ENCODE assay signal across 1 cellular context in the genomic region with DNA sequence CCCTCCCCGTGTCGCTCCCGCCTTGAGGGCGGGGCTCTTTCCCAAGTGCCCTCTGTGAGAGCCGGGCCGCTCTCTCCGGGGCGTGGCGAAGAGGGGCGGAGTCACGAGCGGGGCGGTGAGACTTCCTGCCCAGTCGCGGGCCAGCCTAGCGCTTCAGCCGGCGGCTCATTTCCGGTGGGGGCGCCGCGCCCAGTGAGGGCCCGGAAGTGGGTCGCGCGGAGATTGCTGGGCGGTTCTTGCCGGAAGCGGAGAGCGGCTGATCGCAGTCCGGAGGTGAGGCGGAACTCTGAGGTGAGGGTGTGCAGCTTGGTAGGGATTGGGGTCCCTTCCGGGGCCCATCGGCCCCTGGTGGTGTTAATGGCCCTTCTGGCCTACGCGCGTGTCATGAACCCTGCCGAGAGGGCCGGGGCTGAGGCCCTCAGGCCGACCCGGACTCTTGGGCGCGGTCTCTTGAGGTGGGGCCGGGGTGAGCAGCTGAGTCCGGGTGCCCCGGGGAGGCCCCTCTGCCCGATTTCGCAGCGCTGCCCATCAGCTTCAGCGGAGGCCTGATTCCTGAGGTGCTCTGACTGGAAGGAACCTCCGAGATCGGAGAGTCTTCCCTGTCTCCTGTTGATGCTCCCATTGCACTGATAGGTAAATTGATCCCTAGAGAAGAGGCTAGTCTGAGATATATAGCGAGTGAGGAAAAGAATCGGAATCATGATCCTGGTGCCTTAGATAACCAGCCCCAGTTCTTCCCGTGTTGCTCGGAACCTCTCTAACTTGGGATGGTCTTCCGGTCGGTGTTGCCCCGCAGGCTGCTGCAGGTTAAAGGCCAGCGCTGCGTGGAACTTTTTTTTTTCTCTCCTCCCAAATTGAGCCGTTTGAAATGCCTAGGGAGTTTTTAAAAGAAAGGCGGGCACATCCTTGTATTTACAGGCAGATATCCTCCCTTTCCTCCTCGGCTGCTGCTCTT.
A peak's percentile ranks its signal among the peaks of the same experiment; 100 is the strongest.
TF ChIP-seq lines count a peak whose summit lies in the region.

CAP1 (plus strand) TSS at position 219 of the 955 bp plus-strand sequence. CDS start 18,618 bp downstream, outside the sequence.

TF ChIP-seq in K562, 482 proteins besides CTCF, POLR2A, EP300 and RAD21 (continued from another document and continues in another):
- TF ChIP-seq, protein P1, sequence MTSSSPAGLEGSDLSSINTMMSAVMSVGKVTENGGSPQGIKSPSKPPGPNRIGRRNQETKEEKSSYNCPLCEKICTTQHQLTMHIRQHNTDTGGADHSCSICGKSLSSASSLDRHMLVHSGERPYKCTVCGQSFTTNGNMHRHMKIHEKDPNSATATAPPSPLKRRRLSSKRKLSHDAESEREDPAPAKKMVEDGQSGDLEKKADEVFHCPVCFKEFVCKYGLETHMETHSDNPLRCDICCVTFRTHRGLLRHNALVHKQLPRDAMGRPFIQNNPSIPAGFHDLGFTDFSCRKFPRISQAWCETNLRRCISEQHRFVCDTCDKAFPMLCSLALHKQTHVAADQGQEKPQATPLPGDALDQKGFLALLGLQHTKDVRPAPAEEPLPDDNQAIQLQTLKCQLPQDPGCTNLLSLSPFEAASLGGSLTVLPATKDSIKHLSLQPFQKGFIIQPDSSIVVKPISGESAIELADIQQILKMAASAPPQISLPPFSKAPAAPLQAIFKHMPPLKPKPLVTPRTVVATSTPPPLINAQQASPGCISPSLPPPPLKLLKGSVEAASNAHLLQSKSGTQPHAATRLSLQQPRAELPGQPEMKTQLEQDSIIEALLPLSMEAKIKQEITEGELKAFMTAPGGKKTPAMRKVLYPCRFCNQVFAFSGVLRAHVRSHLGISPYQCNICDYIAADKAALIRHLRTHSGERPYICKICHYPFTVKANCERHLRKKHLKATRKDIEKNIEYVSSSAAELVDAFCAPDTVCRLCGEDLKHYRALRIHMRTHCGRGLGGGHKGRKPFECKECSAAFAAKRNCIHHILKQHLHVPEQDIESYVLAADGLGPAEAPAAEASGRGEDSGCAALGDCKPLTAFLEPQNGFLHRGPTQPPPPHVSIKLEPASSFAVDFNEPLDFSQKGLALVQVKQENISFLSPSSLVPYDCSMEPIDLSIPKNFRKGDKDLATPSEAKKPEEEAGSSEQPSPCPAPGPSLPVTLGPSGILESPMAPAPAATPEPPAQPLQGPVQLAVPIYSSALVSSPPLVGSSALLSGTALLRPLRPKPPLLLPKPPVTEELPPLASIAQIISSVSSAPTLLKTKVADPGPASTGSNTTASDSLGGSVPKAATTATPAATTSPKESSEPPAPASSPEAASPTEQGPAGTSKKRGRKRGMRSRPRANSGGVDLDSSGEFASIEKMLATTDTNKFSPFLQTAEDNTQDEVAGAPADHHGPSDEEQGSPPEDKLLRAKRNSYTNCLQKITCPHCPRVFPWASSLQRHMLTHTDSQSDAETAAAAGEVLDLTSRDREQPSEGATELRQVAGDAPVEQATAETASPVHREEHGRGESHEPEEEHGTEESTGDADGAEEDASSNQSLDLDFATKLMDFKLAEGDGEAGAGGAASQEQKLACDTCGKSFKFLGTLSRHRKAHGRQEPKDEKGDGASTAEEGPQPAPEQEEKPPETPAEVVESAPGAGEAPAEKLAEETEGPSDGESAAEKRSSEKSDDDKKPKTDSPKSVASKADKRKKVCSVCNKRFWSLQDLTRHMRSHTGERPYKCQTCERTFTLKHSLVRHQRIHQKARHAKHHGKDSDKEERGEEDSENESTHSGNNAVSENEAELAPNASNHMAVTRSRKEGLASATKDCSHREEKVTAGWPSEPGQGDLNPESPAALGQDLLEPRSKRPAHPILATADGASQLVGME (CRISPR knock-in tag; IDR thresholded peaks at IDR 0.05), result 0 out of 2 replicates have a peak, but pooled peaks have one; percentile 37
- TF ChIP-seq, protein P2, sequence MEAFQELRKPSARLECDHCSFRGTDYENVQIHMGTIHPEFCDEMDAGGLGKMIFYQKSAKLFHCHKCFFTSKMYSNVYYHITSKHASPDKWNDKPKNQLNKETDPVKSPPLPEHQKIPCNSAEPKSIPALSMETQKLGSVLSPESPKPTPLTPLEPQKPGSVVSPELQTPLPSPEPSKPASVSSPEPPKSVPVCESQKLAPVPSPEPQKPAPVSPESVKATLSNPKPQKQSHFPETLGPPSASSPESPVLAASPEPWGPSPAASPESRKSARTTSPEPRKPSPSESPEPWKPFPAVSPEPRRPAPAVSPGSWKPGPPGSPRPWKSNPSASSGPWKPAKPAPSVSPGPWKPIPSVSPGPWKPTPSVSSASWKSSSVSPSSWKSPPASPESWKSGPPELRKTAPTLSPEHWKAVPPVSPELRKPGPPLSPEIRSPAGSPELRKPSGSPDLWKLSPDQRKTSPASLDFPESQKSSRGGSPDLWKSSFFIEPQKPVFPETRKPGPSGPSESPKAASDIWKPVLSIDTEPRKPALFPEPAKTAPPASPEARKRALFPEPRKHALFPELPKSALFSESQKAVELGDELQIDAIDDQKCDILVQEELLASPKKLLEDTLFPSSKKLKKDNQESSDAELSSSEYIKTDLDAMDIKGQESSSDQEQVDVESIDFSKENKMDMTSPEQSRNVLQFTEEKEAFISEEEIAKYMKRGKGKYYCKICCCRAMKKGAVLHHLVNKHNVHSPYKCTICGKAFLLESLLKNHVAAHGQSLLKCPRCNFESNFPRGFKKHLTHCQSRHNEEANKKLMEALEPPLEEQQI (IDR thresholded peaks at IDR 0.05), result no peak
- no peak for TF ChIP-seq DLX4 (CRISPR knock-in tag; IDR thresholded peaks at IDR 0.05)
- TF ChIP-seq DACH1 (IDR thresholded peaks at IDR 0.05; ENCODE audit: partially characterized antibody), result no peak
- TF ChIP-seq ELF4 (CRISPR knock-in tag; IDR thresholded peaks at IDR 0.05), result peak; percentile 74; the same call in 1 of the 2 replicates
- TF ChIP-seq NFATC3 (IDR thresholded peaks at IDR 0.05), result no peak
- TF ChIP-seq, protein P3, sequence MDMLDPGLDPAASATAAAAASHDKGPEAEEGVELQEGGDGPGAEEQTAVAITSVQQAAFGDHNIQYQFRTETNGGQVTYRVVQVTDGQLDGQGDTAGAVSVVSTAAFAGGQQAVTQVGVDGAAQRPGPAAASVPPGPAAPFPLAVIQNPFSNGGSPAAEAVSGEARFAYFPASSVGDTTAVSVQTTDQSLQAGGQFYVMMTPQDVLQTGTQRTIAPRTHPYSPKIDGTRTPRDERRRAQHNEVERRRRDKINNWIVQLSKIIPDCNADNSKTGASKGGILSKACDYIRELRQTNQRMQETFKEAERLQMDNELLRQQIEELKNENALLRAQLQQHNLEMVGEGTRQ (CRISPR knock-in tag; IDR thresholded peaks at IDR 0.05), result peak; percentile 80
- 0 out of 2 replicates have a peak, but pooled peaks have one; percentile 26 for TF ChIP-seq ZBTB43 (CRISPR knock-in tag; IDR thresholded peaks at IDR 0.05)
- TF ChIP-seq, protein P4, sequence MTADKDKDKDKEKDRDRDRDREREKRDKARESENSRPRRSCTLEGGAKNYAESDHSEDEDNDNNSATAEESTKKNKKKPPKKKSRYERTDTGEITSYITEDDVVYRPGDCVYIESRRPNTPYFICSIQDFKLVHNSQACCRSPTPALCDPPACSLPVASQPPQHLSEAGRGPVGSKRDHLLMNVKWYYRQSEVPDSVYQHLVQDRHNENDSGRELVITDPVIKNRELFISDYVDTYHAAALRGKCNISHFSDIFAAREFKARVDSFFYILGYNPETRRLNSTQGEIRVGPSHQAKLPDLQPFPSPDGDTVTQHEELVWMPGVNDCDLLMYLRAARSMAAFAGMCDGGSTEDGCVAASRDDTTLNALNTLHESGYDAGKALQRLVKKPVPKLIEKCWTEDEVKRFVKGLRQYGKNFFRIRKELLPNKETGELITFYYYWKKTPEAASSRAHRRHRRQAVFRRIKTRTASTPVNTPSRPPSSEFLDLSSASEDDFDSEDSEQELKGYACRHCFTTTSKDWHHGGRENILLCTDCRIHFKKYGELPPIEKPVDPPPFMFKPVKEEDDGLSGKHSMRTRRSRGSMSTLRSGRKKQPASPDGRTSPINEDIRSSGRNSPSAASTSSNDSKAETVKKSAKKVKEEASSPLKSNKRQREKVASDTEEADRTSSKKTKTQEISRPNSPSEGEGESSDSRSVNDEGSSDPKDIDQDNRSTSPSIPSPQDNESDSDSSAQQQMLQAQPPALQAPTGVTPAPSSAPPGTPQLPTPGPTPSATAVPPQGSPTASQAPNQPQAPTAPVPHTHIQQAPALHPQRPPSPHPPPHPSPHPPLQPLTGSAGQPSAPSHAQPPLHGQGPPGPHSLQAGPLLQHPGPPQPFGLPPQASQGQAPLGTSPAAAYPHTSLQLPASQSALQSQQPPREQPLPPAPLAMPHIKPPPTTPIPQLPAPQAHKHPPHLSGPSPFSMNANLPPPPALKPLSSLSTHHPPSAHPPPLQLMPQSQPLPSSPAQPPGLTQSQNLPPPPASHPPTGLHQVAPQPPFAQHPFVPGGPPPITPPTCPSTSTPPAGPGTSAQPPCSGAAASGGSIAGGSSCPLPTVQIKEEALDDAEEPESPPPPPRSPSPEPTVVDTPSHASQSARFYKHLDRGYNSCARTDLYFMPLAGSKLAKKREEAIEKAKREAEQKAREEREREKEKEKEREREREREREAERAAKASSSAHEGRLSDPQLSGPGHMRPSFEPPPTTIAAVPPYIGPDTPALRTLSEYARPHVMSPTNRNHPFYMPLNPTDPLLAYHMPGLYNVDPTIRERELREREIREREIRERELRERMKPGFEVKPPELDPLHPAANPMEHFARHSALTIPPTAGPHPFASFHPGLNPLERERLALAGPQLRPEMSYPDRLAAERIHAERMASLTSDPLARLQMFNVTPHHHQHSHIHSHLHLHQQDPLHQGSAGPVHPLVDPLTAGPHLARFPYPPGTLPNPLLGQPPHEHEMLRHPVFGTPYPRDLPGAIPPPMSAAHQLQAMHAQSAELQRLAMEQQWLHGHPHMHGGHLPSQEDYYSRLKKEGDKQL (CRISPR knock-in tag; IDR thresholded peaks at IDR 0.05; ENCODE audit: borderline replicate concordance), result no peak
- 0 out of 2 replicates have a peak, but pooled peaks have one; percentile 9 for TF ChIP-seq TCF7 (IDR thresholded peaks at IDR 0.05; ENCODE audit: borderline replicate concordance)
- peak; percentile 75 for TF ChIP-seq ZNF384 (IDR thresholded peaks at IDR 0.05; ENCODE audit: low read depth, low read length)
- no peak for TF ChIP-seq SNIP1 (IDR thresholded peaks at IDR 0.05; ENCODE audit: low read depth)
- TF ChIP-seq PREB (CRISPR knock-in tag; IDR thresholded peaks at IDR 0.05), result 0 out of 2 replicates have a peak, but pooled peaks have one; percentile 43
- peak; percentile 82 for TF ChIP-seq FIP1L1 (IDR thresholded peaks at IDR 0.05; ENCODE audit: low read depth, low read length, poor library complexity, severe bottlenecking)
- TF ChIP-seq GABPA (tag; conservative IDR thresholded peaks at IDR 0.05; ENCODE audit: low read depth), result peak; percentile 99
- TF ChIP-seq PRPF4 (IDR thresholded peaks at IDR 0.05; ENCODE audit: insufficient read depth, low read depth, low read length, poor library complexity, severe bottlenecking), result peak; percentile 26
- peak in 1 of 2 experiments; percentile 86; a peak in 3 of 4 replicates for TF ChIP-seq MAZ (CRISPR knock-in tag; conservative IDR thresholded peaks at IDR 0.05 in 1 of 2, IDR thresholded peaks at IDR 0.05 in 1 of 2)
- no peak for TF ChIP-seq NR3C1 (CRISPR knock-in tag; IDR thresholded peaks at IDR 0.05)
- TF ChIP-seq ERF (CRISPR knock-in tag; IDR thresholded peaks at IDR 0.05), result peak; percentile 68; the same call in 1 of the 2 replicates
- peak; percentile 48; the same call in 1 of the 2 replicates for TF ChIP-seq DPF2 (IDR thresholded peaks at IDR 0.05)
- no peak for TF ChIP-seq ATF1 (CRISPR knock-in tag; IDR thresholded peaks at IDR 0.05)
- TF ChIP-seq ATF1 (tag; IDR thresholded peaks at IDR 0.05), result peak; percentile 47; the same call in 1 of the 2 replicates
- TF ChIP-seq BHLHE40 (IDR thresholded peaks at IDR 0.05; ENCODE audit: low read length), result peak; percentile 36; the same call in 1 of the 2 replicates
- TF ChIP-seq ZNF644 (tag; IDR thresholded peaks at IDR 0.05; ENCODE audit: low read depth), result no peak
- TF ChIP-seq TFAM (CRISPR knock-in tag; conservative IDR thresholded peaks at IDR 0.05), result no peak
- no peak for TF ChIP-seq HMGN3 (IDR thresholded peaks at IDR 0.05; ENCODE audit: borderline replicate concordance, extremely low read depth, insufficient read length, low read depth, low read length)
- TF ChIP-seq SAFB2 (IDR thresholded peaks at IDR 0.05; ENCODE audit: borderline replicate concordance, low read depth, low read length, severe bottlenecking), result no peak
- no peak for TF ChIP-seq BRF2 (IDR thresholded peaks at IDR 0.05; ENCODE audit: borderline replicate concordance, insufficient read depth, insufficient read length)
- TF ChIP-seq ZSCAN29 (IDR thresholded peaks at IDR 0.05), result no peak
- no peak for TF ChIP-seq ZC3H4 (CRISPR knock-in tag; IDR thresholded peaks at IDR 0.05; ENCODE audit: borderline replicate concordance)
- TF ChIP-seq CBFB (CRISPR knock-in tag; IDR thresholded peaks at IDR 0.05), result no peak
- TF ChIP-seq FOXP1 (CRISPR knock-in tag; IDR thresholded peaks at IDR 0.05), result peak; percentile 45; the same call in 1 of the 2 replicates
- no peak for TF ChIP-seq ZNF224 (CRISPR knock-in tag; IDR thresholded peaks at IDR 0.05)
- no peak; a peak in 1 of 4 replicates for TF ChIP-seq TBL1XR1 (IDR thresholded peaks at IDR 0.05; ENCODE audit: low read length in 2 of 2)
- peak; percentile 99 for TF ChIP-seq ETV1 (tag; conservative IDR thresholded peaks at IDR 0.05; ENCODE audit: low read depth)
- no peak for TF ChIP-seq BRD4 (IDR thresholded peaks at IDR 0.05)
- TF ChIP-seq NFIC (IDR thresholded peaks at IDR 0.05), result peak; percentile 19; the same call in 1 of the 2 replicates
